ENCODE assay signal across 4 cellular contexts in the genomic region with DNA sequence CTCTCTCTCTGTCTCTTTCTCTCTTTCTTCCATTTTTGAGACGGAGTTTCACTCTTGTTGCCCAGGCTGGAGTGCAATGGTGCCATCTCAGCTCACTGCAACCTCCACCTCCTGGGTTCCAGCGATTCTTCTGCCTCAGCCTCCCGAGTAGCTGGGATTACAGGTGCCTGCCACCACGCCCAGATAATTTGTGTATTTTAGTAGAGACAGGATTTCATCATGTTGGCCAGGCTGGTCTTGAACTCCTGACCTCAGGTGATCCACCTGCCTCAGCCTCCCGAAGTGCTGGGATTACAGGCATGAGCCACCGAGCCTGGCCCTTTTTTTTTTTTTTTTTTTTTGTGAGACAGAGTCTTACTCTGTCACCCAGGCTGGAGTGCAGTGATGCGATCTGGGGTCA. TPM values are rescaled to one million over a fixed set of nuclear protein-coding genes. Genes with fewer than 3 reads are reported as not detected.
"Had no signal": no experiment of that assay in that cellular context is flagged by ENCODE, and none has a peak within 500 bp of the region (broad histone marks: within the 10 kb centered on the region; RNA-seq: fewer than 3 reads in every experiment).

No MANE protein-coding gene starts in this region.

RNA-seq across cellular contexts. Expression of a gene that starts 29.1 kb away (rescaled TPM):
- total RNA-seq: dermis blood vessel endothelial cell, gastrocnemius medialis had no signal

RNA-seq across cellular contexts. Expression of a gene that starts 32.1 kb away (rescaled TPM):
- total RNA-seq: chondrocyte, dermis blood vessel endothelial cell, osteoblast had no signal
